Comparison of ENCODE assay signal across 8 cellular contexts in the genomic region with DNA sequence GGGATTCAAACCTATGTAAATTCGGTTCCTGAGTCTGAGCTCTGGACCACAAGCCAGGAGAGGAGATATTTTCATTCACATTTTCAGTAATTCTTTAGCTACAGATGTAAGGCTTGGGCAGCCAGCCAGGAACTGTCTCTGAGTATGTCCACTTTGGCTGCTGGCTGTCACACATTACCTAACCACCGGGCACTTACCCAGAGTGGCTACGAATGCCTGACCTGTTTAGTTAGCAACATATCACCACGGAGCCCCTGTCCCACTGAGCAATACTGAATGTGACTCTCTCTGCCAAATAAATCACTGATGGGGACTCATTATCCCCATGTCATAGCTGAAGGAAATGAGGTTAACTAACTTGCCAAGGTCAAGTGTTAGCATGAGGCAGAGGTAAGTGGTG. TPM values are rescaled to one million over a fixed set of nuclear protein-coding genes. Genes with fewer than 3 reads are reported as not detected.
A peak's percentile ranks its signal among the peaks of the same experiment; 100 is the strongest.
DNase-seq lines count a peak whose midpoint lies in the region; ATAC-seq, FAIRE-seq and TF ChIP-seq lines count a peak whose summit lies in the region.

No MANE protein-coding gene starts in this region.

- WGBS in K562 (ENCODE audit: insufficient coverage, low coverage, missing lambda C conversion rate), result 31% methylated on average over 4 of the region's 4 CpGs
- no CpG with 5 or more reads among the region's 4 CpGs for WGBS in neuronal stem cell (ENCODE audit: extremely low coverage in 2 of 2, insufficient read length in 2 of 2, insufficient replicate concordance in 1 of 2), 2 donors

- H3K9me3 ChIP-seq in K562 (replicated peaks; ENCODE audit: control insufficient read depth, insufficient read depth, low read depth, low read length) (no peaks in the 10 kb centered on the region), neuronal stem cell (replicated peaks in 1 of 2; ENCODE audit: control insufficient read depth in 2 of 2, insufficient read depth in 1 of 2, low read depth in 1 of 2, low read length in 2 of 2) (peaks cover 0 to 24% of the 10 kb centered on the region in 2 donors), A673 (ENCODE audit: low read depth, low read length, poor library complexity, severe bottlenecking) (no peaks in the 10 kb centered on the region)

- no peak overlapping the region for H2BK15ac ChIP-seq in neuronal stem cell (ENCODE audit: low read length)

- H2AFZ ChIP-seq in K562 (ENCODE audit: low read depth, low read length), result no peak overlapping the region
- no peak overlapping the region for H2AFZ ChIP-seq in neuronal stem cell (ENCODE audit: low read length)

- H3K36me3 ChIP-seq in K562 (ENCODE audit: control insufficient read depth, insufficient read depth, low read length) (no peaks in the 10 kb centered on the region), neuronal stem cell (replicated peaks in 1 of 2; ENCODE audit: control insufficient read depth in 2 of 2, insufficient read depth in 2 of 2, low read length in 2 of 2) (no peaks in the 10 kb centered on the region), A673 (ENCODE audit: insufficient read depth, low read length, poor library complexity, severe bottlenecking) (no peaks in the 10 kb centered on the region)

- H3K9me1 ChIP-seq in K562 (ENCODE audit: control insufficient read depth, insufficient read depth, low read length), result no peaks in the 10 kb centered on the region

- peak; percentile 40 for ATAC-seq in HG02981 (IDR thresholded peaks at IDR 0.05; ENCODE audit: unreplicated experiment)
- ATAC-seq in K562, result no peak
- peak; percentile 98 for ATAC-seq in left lobe of liver
- ATAC-seq in activated naive CD4-positive, alpha-beta T cell treated with anti-CD3 and anti-CD28 coated beads, Interleukin-2, amount 50 U/mL, for 72 hours, result no peak
- ATAC-seq in HG03045 (IDR thresholded peaks at IDR 0.05; ENCODE audit: unreplicated experiment), result no peak

- peaks cover 2% of the 10 kb centered on the region for H3K79me1 ChIP-seq in neuronal stem cell (ENCODE audit: low read depth, low read length)

- intact Hi-C loops in K562 (cut with micrococcal nuclease), result no loop called here
- intact Hi-C loops in A673 (cut with micrococcal nuclease; ENCODE audit: unreplicated experiment), result no loop called here

- CTCF ChIA-PET in K562 (lab: Yijun Ruan, JAX; ENCODE audit: low intra/inter-chr PET ratio) (no interaction called here), A673 (lab: Charles Lee) (interaction anchor here (0.7 kb wide), 1 partner anchor 443 kb away, joined by 6 read pairs; no protein-coding TSS in a partner anchor)

- H3K9ac ChIP-seq in K562 (ENCODE audit: insufficient read depth in 1 of 2, low read depth in 2 of 2, low read length in 2 of 2), result no peak overlapping the region
- H3K9ac ChIP-seq in neuronal stem cell (ENCODE audit: low read depth, low read length, poor library complexity), result no peak overlapping the region

- no peak overlapping the region for H4K91ac ChIP-seq in neuronal stem cell (ENCODE audit: low read depth, low read length, poor library complexity)

- H3K27ac ChIP-seq in K562 (ENCODE audit: extremely low read depth, low read depth, low read length), result no peak overlapping the region
- no peak overlapping the region for H3K27ac ChIP-seq in neuronal stem cell (replicated peaks; ENCODE audit: low read length)
- H3K27ac ChIP-seq in A673 (ENCODE audit: low read depth, low read length, poor library complexity, severe bottlenecking), result no peak overlapping the region

- TF ChIP-seq CTCF in K562 (IDR thresholded peaks at IDR 0.05 in 2 of 3, conservative IDR thresholded peaks at IDR 0.05 in 1 of 3; ENCODE audit: insufficient read depth in 2 of 3, low read depth in 1 of 3, low read length in 3 of 3) (no peak), A673 (conservative IDR thresholded peaks at IDR 0.05; ENCODE audit: low read depth, low read length) (no peak)

- H3K79me2 ChIP-seq in K562 (ENCODE audit: control insufficient read depth, insufficient read depth, low read length), result no peaks in the 10 kb centered on the region

- no peak overlapping the region for H2AK5ac ChIP-seq in neuronal stem cell (ENCODE audit: low read depth, low read length)

- POLR2A ChIA-PET in K562 (lab: Yijun Ruan, JAX), result interaction anchor here (1.0 to 1.3 kb wide), 2 partner anchors 10 to 14 kb away, joined by 3 to 4 read pairs; no protein-coding TSS in a partner anchor
- POLR2A ChIA-PET in A673 (lab: Charles Lee; ENCODE audit: low non-redundant PET), result no interaction called here

- TF ChIP-seq POLR2A in K562 (conservative IDR thresholded peaks at IDR 0.05), result no peak

- no peak overlapping the region for H2BK12ac ChIP-seq in neuronal stem cell (ENCODE audit: low read length)

- DNase-seq in DMS79 treated with DMSO at 0.1 percent for 48 hours (lab: John Stamatoyannopoulos, UW), result peak; percentile 65
- no peak for DNase-seq in K562 (ENCODE audit: extremely low read depth in 1 of 4, low spot score in 3 of 4)
- DNase-seq in left lobe of liver (ENCODE audit: low spot score), result peak; percentile 92
- no peak for DNase-seq in activated naive CD4-positive, alpha-beta T cell treated with anti-CD3 and anti-CD28 coated beads, Interleukin-2, amount 50 U/mL, for 72 hours (ENCODE audit: low spot score in 2 of 2)
- no peak for DNase-seq in neuronal stem cell (ENCODE audit: low spot score)
- no peak for DNase-seq in A673 (ENCODE audit: low spot score)

- H3K4me2 ChIP-seq in K562 (ENCODE audit: insufficient read depth, low read length) (no peak overlapping the region), neuronal stem cell (ENCODE audit: insufficient read depth, low read length, poor library complexity, severe bottlenecking) (no peak overlapping the region)

- in situ Hi-C loops in K562 (cut with MboI), result no loop called here

- H4K20me1 ChIP-seq in K562 (replicated peaks; ENCODE audit: control insufficient read depth, insufficient read depth, low read length), result no peaks in the 10 kb centered on the region

- no peak for FAIRE-seq in K562 (lab: Jason Lieb, UNC)

- no peak overlapping the region for H3K14ac ChIP-seq in neuronal stem cell (ENCODE audit: low read length)

- no peak overlapping the region for H3K4ac ChIP-seq in neuronal stem cell (ENCODE audit: low read length)

- no peak overlapping the region for H3K23ac ChIP-seq in neuronal stem cell (ENCODE audit: low read depth, low read length, poor library complexity)

- H3K36me3 Mint-ChIP-seq in activated naive CD4-positive, alpha-beta T cell treated with anti-CD3 and anti-CD28 coated beads, Interleukin-2, amount 50 U/mL, for 72 hours, result peaks cover 0 to 1% of the 10 kb centered on the region in 2 donors

- no peak overlapping the region for H3K4me3 ChIP-seq in K562
- no peak overlapping the region for H3K4me3 ChIP-seq in neuronal stem cell (ENCODE audit: low read length in 2 of 2)
- H3K4me3 ChIP-seq in A673 (ENCODE audit: low read depth, low read length, poor library complexity, severe bottlenecking), result no peak overlapping the region

- H3K27ac Mint-ChIP-seq in activated naive CD4-positive, alpha-beta T cell treated with anti-CD3 and anti-CD28 coated beads, Interleukin-2, amount 50 U/mL, for 72 hours, result no peak overlapping the region

- TF ChIP-seq EP300 in K562 (IDR thresholded peaks at IDR 0.05; ENCODE audit: low read length), result no peak

- H4K8ac ChIP-seq in neuronal stem cell (ENCODE audit: low read depth, low read length), result no peak overlapping the region

- TF ChIP-seq RAD21 in K562 (CRISPR knock-in tag; conservative IDR thresholded peaks at IDR 0.05 in 1 of 2, IDR thresholded peaks at IDR 0.05 in 1 of 2), result no peak

- H3K18ac ChIP-seq in neuronal stem cell (ENCODE audit: low read length), result no peak overlapping the region

- H3K9me3 Mint-ChIP-seq in activated naive CD4-positive, alpha-beta T cell treated with anti-CD3 and anti-CD28 coated beads, Interleukin-2, amount 50 U/mL, for 72 hours, result no peaks in the 10 kb centered on the region

- no peak overlapping the region for H2BK5ac ChIP-seq in neuronal stem cell (ENCODE audit: low read length)

- no peak overlapping the region for H2BK120ac ChIP-seq in neuronal stem cell (ENCODE audit: low read depth, low read length)

- no TSS peak for BruUV-seq in K562 (replicated peaks; lab: Mats Ljungman, UMichigan)
- BruUV-seq in A673 (replicated peaks; lab: Mats Ljungman, UMichigan), result no TSS peak

- H3K4me1 ChIP-seq in K562 (replicated peaks in 1 of 2; ENCODE audit: control insufficient read depth in 2 of 2, insufficient read depth in 2 of 2, low read length in 2 of 2) (no peaks in the 10 kb centered on the region), neuronal stem cell (ENCODE audit: control insufficient read depth in 2 of 2, insufficient read depth in 1 of 2, low read depth in 1 of 2, low read length in 2 of 2) (peaks cover 0 to 2% of the 10 kb centered on the region in 2 donors), A673 (ENCODE audit: insufficient read depth, low read length, poor library complexity, severe bottlenecking) (no peaks in the 10 kb centered on the region)

- H3K27me3 ChIP-seq in K562 (ENCODE audit: control insufficient read depth in 2 of 2, insufficient read depth in 2 of 2, low read length in 2 of 2) (no peaks in the 10 kb centered on the region), neuronal stem cell (ENCODE audit: control insufficient read depth in 3 of 3, insufficient read depth in 3 of 3, low read depth in 1 of 3, low read length in 3 of 3) (no peaks in the 10 kb centered on the region), A673 (replicated peaks; ENCODE audit: insufficient read depth, low read depth, low read length, poor library complexity) (no peaks in the 10 kb centered on the region)

RNA-seq across cellular contexts. Expression of a gene that starts 15.3 kb away (rescaled TPM):
- total RNA-seq in K562 (2011; cell fraction: chromatin; rRNA removed; ENCODE audit: low replicate concordance), result 16.2 and 23.2 TPM in 2 replicates
- total RNA-seq in K562 (2011; cell fraction: nucleolus; rRNA removed), result 6.6 and 7.3 TPM in 2 replicates
- 8.6 and 12.2 TPM in 2 replicates for total RNA-seq in K562 (2011; cell fraction: nucleoplasm; rRNA removed)
- total RNA-seq in K562 (2014; rRNA removed) (2.9 and 3.8 TPM in 2 replicates), K562 (2014; rRNA removed; fragmentation: Illumina TruSeq; extraction: Trizol) (11.2 and 11.7 TPM in 2 replicates), K562 (2015; rRNA removed; fragmentation: Illumina TruSeq; extraction: Trizol) (8.4 and 8.8 TPM in 2 replicates), K562 (2021) (11.2 and 11.7 TPM in 2 replicates), left lobe of liver (4.9 TPM), A673 (2021) (16.5 and 18.4 TPM in 2 replicates)
- polyA plus RNA-seq in K562 (2011; rRNA removed) (9.7 and 11.0 TPM in 2 replicates), K562 (2014; fragmentation: Illumina TruSeq; extraction: Trizol) (8.4 and 9.5 TPM in 2 replicates), K562 (2014; fragmentation: Nextera tagmentation; extraction: Ambion mirVana) (1 to 10 TPM; 3.0 to 3.4 TPM), K562 (2014; rRNA removed) (5.2 and 6.7 TPM in 2 replicates)
- 1.6 and 3.3 TPM in 2 replicates for polyA plus RNA-seq in K562 (2011; cell fraction: cytosol; rRNA removed)
- polyA plus RNA-seq in K562 (2011; cell fraction: nucleus; rRNA removed), result 10.6 and 13.6 TPM in 2 replicates
- 5.5 and 7.7 TPM in 2 replicates for polyA plus RNA-seq in K562 (2012)
- polyA minus RNA-seq in K562 (2011; rRNA and poly(A)+ RNA removed), result 28.1 and 31.0 TPM in 2 replicates
- polyA minus RNA-seq in K562 (2011; cell fraction: cytosol; rRNA and poly(A)+ RNA removed), result 5.1 and 6.3 TPM in 2 replicates
- 7.1 and 7.3 TPM in 2 replicates for polyA minus RNA-seq in K562 (2011; cell fraction: nucleus; rRNA and poly(A)+ RNA removed)
- 1 to 10 TPM; 1.0 to 4.4 TPM for total RNA-seq in activated naive CD4-positive, alpha-beta T cell treated with anti-CD3 and anti-CD28 coated beads, Interleukin-2, amount 50 U/mL, for 72 hours
- polyA plus RNA-seq in neuronal stem cell (2013, experiment 1 of 2), result 33.6 TPM
- polyA plus RNA-seq in neuronal stem cell (2013, experiment 2 of 2), result 35.2 TPM

Comparison
In these comparisons a context has a peak if more than half of its experiments do, and no peak if none do; other contexts are left out.
1. DNase-seq: peak in DMS79 treated with DMSO at 0.1 percent for 48 hours (single experiment) and left lobe of liver (single experiment); none in K562 (0 of 4), activated naive CD4-positive, alpha-beta T cell treated with anti-CD3 and anti-CD28 coated beads, Interleukin-2, amount 50 U/mL, for 72 hours (0 of 2), neuronal stem cell (single experiment) and A673 (single experiment).
2. ATAC-seq: peak in HG02981 (single experiment) and left lobe of liver (single experiment); none in K562 (single experiment), activated naive CD4-positive, alpha-beta T cell treated with anti-CD3 and anti-CD28 coated beads, Interleukin-2, amount 50 U/mL, for 72 hours (0 of 2) and HG03045 (single experiment).